Comparison of ENCODE assay signal across 8 cellular contexts in the genomic region with DNA sequence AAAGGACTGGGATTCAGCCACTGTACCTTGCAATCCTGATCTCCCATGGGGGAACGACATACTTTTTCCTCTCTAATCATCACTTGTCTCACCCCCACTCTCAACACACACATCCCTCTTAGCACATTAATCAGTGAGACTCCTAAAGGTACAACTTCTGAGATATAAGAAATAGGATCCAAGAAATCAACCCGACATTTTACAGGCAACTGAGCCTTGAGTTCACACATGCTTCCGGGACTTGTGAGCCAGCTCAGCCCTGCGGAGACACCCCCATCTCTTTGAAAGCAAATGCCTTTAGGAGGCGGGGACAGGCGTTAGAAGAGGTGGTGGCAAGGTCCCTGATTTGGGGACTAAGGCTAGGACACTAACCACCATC. TPM values are rescaled to one million over a fixed set of nuclear protein-coding genes. Genes with fewer than 3 reads are reported as not detected.
A peak's percentile ranks its signal among the peaks of the same experiment; 100 is the strongest.
DNase-seq lines count a peak whose midpoint lies in the region; ATAC-seq, FAIRE-seq and TF ChIP-seq lines count a peak whose summit lies in the region.

No MANE protein-coding gene starts in this region.

- H3K27me3 Mint-ChIP-seq in mesothelial cell of epicardium (ENCODE audit: low read depth), result peaks cover 5% of the 10 kb centered on the region

- no peak for DNase-seq in GM19239 (ENCODE audit: insufficient read length, low spot score)
- DNase-seq in SW 1271 (lab: John Stamatoyannopoulos, UW), result peak; percentile 47 to 72
- peak; percentile 38 to 64 (median 58) for DNase-seq in body of pancreas
- DNase-seq in mesothelial cell of epicardium (ENCODE audit: low spot score in 2 of 2, unreplicated experiment in 2 of 2), result no peak
- DNase-seq in Kasumi-1 (lab: John Stamatoyannopoulos, UW), result no peak

- peaks cover 93% of the 10 kb centered on the region for H3K27me3 ChIP-seq in ACC112 (ENCODE audit: insufficient read depth, low read length)
- no peaks in the 10 kb centered on the region for H3K27me3 ChIP-seq in body of pancreas
- H3K27me3 ChIP-seq in stomach smooth muscle (ENCODE audit: control insufficient read depth in 1 of 2, insufficient read depth in 2 of 2, low read length in 2 of 2), result peaks cover 0 to 5% of the 10 kb centered on the region in 2 donors

- no peaks in the 10 kb centered on the region for H3K9me3 Mint-ChIP-seq in mesothelial cell of epicardium

- intact Hi-C loops in body of pancreas (cut with DNase I), result no loop called here

- peaks cover 8% of the 10 kb centered on the region for H3K4me1 Mint-ChIP-seq in mesothelial cell of epicardium

- H3K36me3 Mint-ChIP-seq in mesothelial cell of epicardium, result peaks cover 1% of the 10 kb centered on the region

- WGBS in body of pancreas, 2 donors, result 2% methylated on average over 5 to 6 of the region's 6 CpGs

- H3K4me3 Mint-ChIP-seq in mesothelial cell of epicardium, result peak overlapping the region; percentile 73

- H3K36me3 ChIP-seq in ACC112 (ENCODE audit: insufficient read depth, low read length) (no peaks in the 10 kb centered on the region), body of pancreas (replicated peaks in 1 of 2; ENCODE audit: insufficient read depth in 1 of 2, low read depth in 2 of 2) (no peaks in the 10 kb centered on the region), stomach smooth muscle (ENCODE audit: control insufficient read depth in 2 of 2, insufficient read depth in 2 of 2, low read length in 2 of 2) (no peaks in the 10 kb centered on the region)

- FAIRE-seq in GM19239 (lab: Jason Lieb, UNC), result peak; percentile 98

- H3K4me3 ChIP-seq in ACC112 (ENCODE audit: low read depth, low read length), result 0 out of 2 replicates have a peak overlapping the region, but pooled peaks have one; percentile 70
- H3K4me3 ChIP-seq in body of pancreas, result peak overlapping the region; percentile 45 to 93
- H3K4me3 ChIP-seq in stomach smooth muscle (ENCODE audit: low read length in 2 of 2), result peak overlapping the region; percentile 7 to 73

- H3K79me2 ChIP-seq in ACC112 (ENCODE audit: control insufficient read depth, insufficient read depth, low read length, unreplicated experiment), result no peaks in the 10 kb centered on the region

- H2AFZ ChIP-seq in ACC112 (ENCODE audit: low read length, unreplicated experiment), result no peak overlapping the region

- H3K27ac Mint-ChIP-seq in mesothelial cell of epicardium, result peak overlapping the region; percentile 17

- H3K4me1 ChIP-seq in ACC112 (ENCODE audit: control insufficient read depth, insufficient read depth, low read length, unreplicated experiment) (no peaks in the 10 kb centered on the region), body of pancreas (peaks cover 13% of the 10 kb centered on the region), stomach smooth muscle (ENCODE audit: control insufficient read depth, insufficient read depth, low read length) (peaks cover 6% of the 10 kb centered on the region)

- ATAC-seq in body of pancreas, result no peak
- ATAC-seq in GM18909 (IDR thresholded peaks at IDR 0.05; ENCODE audit: poor library complexity, unreplicated experiment), result no peak

- TF ChIP-seq CTCF in body of pancreas (IDR thresholded peaks at IDR 0.05) (no peak), mesothelial cell of epicardium (IDR thresholded peaks at IDR 0.05; ENCODE audit: unreplicated experiment) (no peak)

- H3K9ac ChIP-seq in stomach smooth muscle (ENCODE audit: low read length in 2 of 2), result no peak overlapping the region

- no peak overlapping the region for H3K27ac ChIP-seq in ACC112 (ENCODE audit: low read depth, low read length)
- H3K27ac ChIP-seq in body of pancreas, result peak overlapping the region; percentile 87 to 92 (median 90)
- H3K27ac ChIP-seq in stomach smooth muscle (ENCODE audit: low read length), result no peak overlapping the region

- TF ChIP-seq POLR2A in body of pancreas (IDR thresholded peaks at IDR 0.05), result no peak

- no peaks in the 10 kb centered on the region for H3K9me3 ChIP-seq in body of pancreas
- no peaks in the 10 kb centered on the region for H3K9me3 ChIP-seq in stomach smooth muscle (ENCODE audit: control insufficient read depth in 2 of 2, low read length in 2 of 2)

RNA-seq across cellular contexts. Expression of a gene that starts 1.3 kb away (rescaled TPM):
- total RNA-seq in body of pancreas (10 to 100 TPM in 1 of 2 donors, 1 to 10 TPM in 1; 5.4 to 10.9 TPM), mesothelial cell of epicardium (9.2 to 10.7 TPM (median 9.5 TPM) in 3 replicates)

Comparison
In these comparisons a context has a peak if more than half of its experiments do, and no peak if none do; other contexts are left out.
1. H3K27ac ChIP-seq: peak in body of pancreas (4 of 4); none in ACC112 (single experiment) and stomach smooth muscle (single experiment).
2. DNase-seq: peak in SW 1271 (2 of 2) and body of pancreas (4 of 4); none in GM19239 (single experiment), mesothelial cell of epicardium (0 of 2) and Kasumi-1 (0 of 2).
3. Peak in every context shown above with its lines, with median percentiles within 50 percentile points of each other: H3K4me3 ChIP-seq.